Comparison of ENCODE assay signal across 8 cellular contexts in the genomic region with DNA sequence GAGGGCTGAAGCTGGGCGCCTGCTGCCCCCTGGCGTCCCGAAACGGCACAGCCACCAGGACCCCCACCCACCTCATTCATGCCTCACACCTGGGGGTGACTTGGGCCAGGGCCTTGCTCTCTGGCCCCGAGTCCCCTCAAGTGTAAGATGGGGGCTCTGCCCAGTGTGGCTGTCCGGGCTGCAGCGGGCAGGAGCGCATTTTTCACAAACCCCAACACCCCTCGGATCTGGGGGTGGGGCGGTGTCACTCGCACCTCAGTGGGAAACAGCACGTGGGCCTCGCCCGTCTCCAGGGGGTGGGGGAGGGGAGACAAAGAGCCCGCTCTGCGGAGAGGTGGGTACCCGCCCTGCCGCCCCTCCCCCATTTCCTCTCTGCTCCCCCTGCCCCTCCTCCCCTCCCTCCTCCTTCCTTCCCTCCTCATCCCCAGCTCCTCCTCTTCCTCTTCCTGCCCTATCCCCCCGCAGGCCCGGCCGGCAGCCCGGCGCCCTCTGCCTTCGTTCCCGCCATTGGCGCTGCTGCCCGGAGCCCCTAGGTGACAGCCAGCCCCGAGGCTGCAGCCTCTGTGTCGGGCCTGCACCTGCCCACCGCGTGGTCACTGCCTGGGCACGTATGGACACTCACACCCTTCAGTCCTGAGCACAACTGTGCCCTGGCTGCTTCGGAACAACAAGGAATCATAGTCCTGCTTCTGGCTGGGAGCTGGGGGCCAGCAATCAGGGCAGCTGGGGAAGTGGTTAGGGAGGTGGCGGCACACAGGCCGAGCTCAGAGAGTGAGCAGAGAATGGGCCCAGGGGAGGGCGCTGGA. TPM values are rescaled to one million over a fixed set of nuclear protein-coding genes. Genes with fewer than 3 reads are reported as not detected.
DNase-seq lines count a peak whose midpoint lies in the region; ATAC-seq and TF ChIP-seq lines count a peak whose summit lies in the region.

No MANE protein-coding gene starts in this region.

- POLR2A ChIA-PET in CD8-positive, alpha-beta T cell (lab: Charles Lee) = interaction anchor here (0.9 to 2.6 kb wide), 4 partner anchors 10 to 359 kb away, joined by 3 to 10 read pairs (median 6); a partner anchor contains a TSS

- peak overlapping the region; percentile 83 for H3K4me2 ChIP-seq in OCI-LY3 (ENCODE audit: low read length)
- peak overlapping the region; percentile 72 for H3K4me2 ChIP-seq in neural progenitor cell

- H4K20me1 ChIP-seq in OCI-LY3 (ENCODE audit: insufficient read depth, low read length) (no peaks in the 10 kb centered on the region), neural progenitor cell (ENCODE audit: low read depth) (no peaks in the 10 kb centered on the region)

- peak; percentile 88 for TF ChIP-seq CTCF in CD8-positive, alpha-beta T cell (IDR thresholded peaks at IDR 0.05)
- peak; percentile 85 for TF ChIP-seq CTCF in OCI-LY3 (IDR thresholded peaks at IDR 0.05; ENCODE audit: low read depth, low read length)
- TF ChIP-seq CTCF in fibroblast of pulmonary artery (IDR thresholded peaks at IDR 0.05; ENCODE audit: low read length, missing control alignments) = peak; percentile 83
- peak; percentile 94 for TF ChIP-seq CTCF in neural progenitor cell (IDR thresholded peaks at IDR 0.05)

- CTCF ChIA-PET in CD8-positive, alpha-beta T cell (lab: Charles Lee) = interaction anchor here (0.7 to 13.1 kb wide), 29 partner anchors 8 to 492 kb away, joined by 3 to 492 read pairs (median 4); a partner anchor contains a TSS

- H3K9ac ChIP-seq in OCI-LY3 (ENCODE audit: low read length) (peak overlapping the region; percentile 71), neural progenitor cell (no peak overlapping the region)

- peaks cover 22% of the 10 kb centered on the region for H3F3A ChIP-seq in neural progenitor cell (ENCODE audit: low read depth)

- no peaks in the 10 kb centered on the region for H3K27me3 Mint-ChIP-seq in CD8-positive, alpha-beta T cell (ENCODE audit: low read depth)
- H3K27me3 Mint-ChIP-seq in activated T-helper 1 cell treated with anti-CD3 and anti-CD28 coated beads, Interleukin-12 subunit alpha, Interleukin-12 subunit beta, Interleukin-2, Interleukin-4 antibody, amounts not matched to agents 30 ng/mL and 10 ng/mL and 1 ng/mL, durations not matched to agents 14 hours and 24 hours and 36 hours (ENCODE audit: insufficient read depth) = peaks cover under 1% of the 10 kb centered on the region
- H3K27me3 Mint-ChIP-seq in neural progenitor cell (ENCODE audit: insufficient read depth, low read depth) = peaks cover 2% of the 10 kb centered on the region

- DNase-seq in CD8-positive, alpha-beta T cell = peak in 6 of 7 experiments; percentile 40 to 80 (median 57)
- peak; percentile 54 for DNase-seq in activated T-helper 1 cell treated with anti-CD3 and anti-CD28 coated beads, Interleukin-12 subunit alpha, Interleukin-12 subunit beta, Interleukin-2, Interleukin-4 antibody, amounts not matched to agents 30 ng/mL and 10 ng/mL and 1 ng/mL, durations not matched to agents 14 hours and 24 hours and 36 hours (ENCODE audit: low spot score)
- DNase-seq in fibroblast of pulmonary artery (ENCODE audit: low read depth) (peak; percentile 60), neural progenitor cell (ENCODE audit: low spot score) (peak; percentile 84)

- H3K36me3 Mint-ChIP-seq in CD8-positive, alpha-beta T cell = no peaks in the 10 kb centered on the region
- no peaks in the 10 kb centered on the region for H3K36me3 Mint-ChIP-seq in activated T-helper 1 cell treated with anti-CD3 and anti-CD28 coated beads, Interleukin-12 subunit alpha, Interleukin-12 subunit beta, Interleukin-2, Interleukin-4 antibody, amounts not matched to agents 30 ng/mL and 10 ng/mL and 1 ng/mL, durations not matched to agents 14 hours and 24 hours and 36 hours (ENCODE audit: low read depth)
- no peaks in the 10 kb centered on the region for H3K36me3 Mint-ChIP-seq in neural progenitor cell

- 5% methylated on average over 36 of the region's 36 CpGs for WGBS in urinary bladder

- H3K36me3 ChIP-seq in CD8-positive, alpha-beta T cell (ENCODE audit: insufficient read depth, low read length) = no peaks in the 10 kb centered on the region
- H3K36me3 ChIP-seq in OCI-LY3 (replicated peaks; ENCODE audit: low read depth, low read length) (no peaks in the 10 kb centered on the region), neural progenitor cell (no peaks in the 10 kb centered on the region), urinary bladder (ENCODE audit: insufficient read depth) (no peaks in the 10 kb centered on the region)

- H3K4me1 Mint-ChIP-seq in CD8-positive, alpha-beta T cell (ENCODE audit: low read depth) = peaks cover 25% of the 10 kb centered on the region
- peaks cover 9% of the 10 kb centered on the region for H3K4me1 Mint-ChIP-seq in activated T-helper 1 cell treated with anti-CD3 and anti-CD28 coated beads, Interleukin-12 subunit alpha, Interleukin-12 subunit beta, Interleukin-2, Interleukin-4 antibody, amounts not matched to agents 30 ng/mL and 10 ng/mL and 1 ng/mL, durations not matched to agents 14 hours and 24 hours and 36 hours (ENCODE audit: low read depth)
- H3K4me1 Mint-ChIP-seq in neural progenitor cell = peaks cover 23% of the 10 kb centered on the region

- H3K79me2 ChIP-seq in OCI-LY3 (ENCODE audit: low read length) (no peaks in the 10 kb centered on the region), neural progenitor cell (ENCODE audit: low read depth) (no peaks in the 10 kb centered on the region)

- intact Hi-C loops in CD8-positive, alpha-beta T cell (cut with DNase I, micrococcal nuclease) = loop anchor here (1.0 to 5.0 kb wide), 7 partner anchors 122 to 464 kb away; a partner anchor contains a TSS
- intact Hi-C loops in activated T-helper 1 cell treated with anti-CD3 and anti-CD28 coated beads, Interleukin-12 subunit alpha, Interleukin-12 subunit beta, Interleukin-2, Interleukin-4 antibody, amounts not matched to agents 30 ng/mL and 10 ng/mL and 1 ng/mL, durations not matched to agents 14 hours and 24 hours and 36 hours (cut with micrococcal nuclease) = loop anchor here (1.0 kb wide), 3 partner anchors 10 to 360 kb away; a partner anchor contains a TSS

- peak overlapping the region; percentile 68 for H3K4me3 Mint-ChIP-seq in CD8-positive, alpha-beta T cell
- peak overlapping the region; percentile 83 for H3K4me3 Mint-ChIP-seq in activated T-helper 1 cell treated with anti-CD3 and anti-CD28 coated beads, Interleukin-12 subunit alpha, Interleukin-12 subunit beta, Interleukin-2, Interleukin-4 antibody, amounts not matched to agents 30 ng/mL and 10 ng/mL and 1 ng/mL, durations not matched to agents 14 hours and 24 hours and 36 hours
- peak overlapping the region; percentile 80 for H3K4me3 Mint-ChIP-seq in neural progenitor cell

- peaks cover 35% of the 10 kb centered on the region for H3K4me1 ChIP-seq in CD8-positive, alpha-beta T cell (ENCODE audit: insufficient read depth, low read length)
- peaks cover 24% of the 10 kb centered on the region for H3K4me1 ChIP-seq in OCI-LY3 (ENCODE audit: low read length)
- peaks cover 14% of the 10 kb centered on the region for H3K4me1 ChIP-seq in neural progenitor cell
- H3K4me1 ChIP-seq in urinary bladder (ENCODE audit: insufficient read depth) = peaks cover 1% of the 10 kb centered on the region

- ATAC-seq in CD8-positive, alpha-beta T cell = peak; percentile 65
- peak; percentile 50 for ATAC-seq in HG03342 (IDR thresholded peaks at IDR 0.05; ENCODE audit: unreplicated experiment)
- no peak for ATAC-seq in HG02973 (IDR thresholded peaks at IDR 0.05; ENCODE audit: unreplicated experiment)

- no peaks in the 10 kb centered on the region for H3K27me3 ChIP-seq in CD8-positive, alpha-beta T cell (ENCODE audit: insufficient read depth, low read length)
- no peaks in the 10 kb centered on the region for H3K27me3 ChIP-seq in OCI-LY3 (ENCODE audit: low read depth, low read length)
- H3K27me3 ChIP-seq in neural progenitor cell = peaks cover 15% of the 10 kb centered on the region

- peak overlapping the region; percentile 31 for H3K27ac ChIP-seq in CD8-positive, alpha-beta T cell (ENCODE audit: low read depth, low read length)
- H3K27ac ChIP-seq in OCI-LY3 (ENCODE audit: low read length) (peak overlapping the region; percentile 38), neural progenitor cell (no peak overlapping the region), urinary bladder (ENCODE audit: low read depth) (peak overlapping the region; percentile 19)

- H3K9me3 Mint-ChIP-seq in CD8-positive, alpha-beta T cell = no peaks in the 10 kb centered on the region
- H3K9me3 Mint-ChIP-seq in activated T-helper 1 cell treated with anti-CD3 and anti-CD28 coated beads, Interleukin-12 subunit alpha, Interleukin-12 subunit beta, Interleukin-2, Interleukin-4 antibody, amounts not matched to agents 30 ng/mL and 10 ng/mL and 1 ng/mL, durations not matched to agents 14 hours and 24 hours and 36 hours = no peaks in the 10 kb centered on the region
- H3K9me3 Mint-ChIP-seq in neural progenitor cell = no peaks in the 10 kb centered on the region

- H3K4me3 ChIP-seq in CD8-positive, alpha-beta T cell (ENCODE audit: low read depth, low read length) = peak overlapping the region; percentile 48
- H3K4me3 ChIP-seq in OCI-LY3 (ENCODE audit: low read length) (peak overlapping the region; percentile 83), fibroblast of pulmonary artery (replicated peaks; ENCODE audit: low read depth, low read length) (peak overlapping the region; percentile 51), neural progenitor cell (peak overlapping the region; percentile 37), urinary bladder (ENCODE audit: low read depth, low read length) (peak overlapping the region; percentile 25)

- H2AFZ ChIP-seq in OCI-LY3 (ENCODE audit: low read depth, low read length) (peak overlapping the region; percentile 90), neural progenitor cell (replicated peaks) (peak overlapping the region; percentile 87)

- H3K27ac Mint-ChIP-seq in CD8-positive, alpha-beta T cell = peak overlapping the region; percentile 88
- peak overlapping the region; percentile 83 for H3K27ac Mint-ChIP-seq in activated T-helper 1 cell treated with anti-CD3 and anti-CD28 coated beads, Interleukin-12 subunit alpha, Interleukin-12 subunit beta, Interleukin-2, Interleukin-4 antibody, amounts not matched to agents 30 ng/mL and 10 ng/mL and 1 ng/mL, durations not matched to agents 14 hours and 24 hours and 36 hours
- peak overlapping the region; percentile 33 for H3K27ac Mint-ChIP-seq in neural progenitor cell

- no peaks in the 10 kb centered on the region for H3K9me3 ChIP-seq in CD8-positive, alpha-beta T cell (ENCODE audit: low read length)
- H3K9me3 ChIP-seq in OCI-LY3 (ENCODE audit: insufficient read depth, low read length) (no peaks in the 10 kb centered on the region), neural progenitor cell (ENCODE audit: low read depth) (no peaks in the 10 kb centered on the region)

RNA-seq across cellular contexts. Expression of a gene that starts 6.8 kb away (rescaled TPM):
- total RNA-seq in CD8-positive, alpha-beta T cell = 1 to 10 TPM; 2.5 to 3.6 TPM
- total RNA-seq in activated T-helper 1 cell treated with anti-CD3 and anti-CD28 coated beads, Interleukin-12 subunit alpha, Interleukin-12 subunit beta, Interleukin-2, Interleukin-4 antibody, amounts not matched to agents 30 ng/mL and 10 ng/mL and 1 ng/mL, durations not matched to agents 14 hours and 24 hours and 36 hours = 3.1 and 3.9 TPM in 2 replicates
- 47.8 and 49.3 TPM in 2 replicates for total RNA-seq in neural progenitor cell (ENCODE audit: low replicate concordance)
- 78.6 TPM for total RNA-seq in urinary bladder
- 118 TPM for polyA plus RNA-seq in urinary bladder

RNA-seq across cellular contexts. Expression of a gene that starts 36.8 kb away (rescaled TPM):
- 1 to 10 TPM in 1 of 2 experiments, under 1 TPM in 1; 0.61 to 1.6 TPM for total RNA-seq in CD8-positive, alpha-beta T cell
- total RNA-seq in activated T-helper 1 cell treated with anti-CD3 and anti-CD28 coated beads, Interleukin-12 subunit alpha, Interleukin-12 subunit beta, Interleukin-2, Interleukin-4 antibody, amounts not matched to agents 30 ng/mL and 10 ng/mL and 1 ng/mL, durations not matched to agents 14 hours and 24 hours and 36 hours = 25.7 and 28.0 TPM in 2 replicates
- total RNA-seq in neural progenitor cell (ENCODE audit: low replicate concordance) (not detected in 2 replicates), urinary bladder (1.1 TPM)
- 18.9 TPM for polyA plus RNA-seq in urinary bladder

Comparison
In these comparisons a context has a peak if more than half of its experiments do, and no peak if none do; other contexts are left out.
1. H3K4me3 ChIP-seq: peak in every context shown above with its lines; median percentile 83 in OCI-LY3; 51 in fibroblast of pulmonary artery; 48 in CD8-positive, alpha-beta T cell; 37 in neural progenitor cell; 25 in urinary bladder.
2. H3K27ac Mint-ChIP-seq: peak in every context shown above with its lines; median percentile 88 in CD8-positive, alpha-beta T cell; 83 in activated T-helper 1 cell treated with anti-CD3 and anti-CD28 coated beads, Interleukin-12 subunit alpha, Interleukin-12 subunit beta, Interleukin-2, Interleukin-4 antibody, amounts not matched to agents 30 ng/mL and 10 ng/mL and 1 ng/mL, durations not matched to agents 14 hours and 24 hours and 36 hours; 33 in neural progenitor cell.
3. RNA of a gene that starts 36.8 kb away (total RNA-seq): 25.7 to 28.0 TPM in activated T-helper 1 cell treated with anti-CD3 and anti-CD28 coated beads, Interleukin-12 subunit alpha, Interleukin-12 subunit beta, Interleukin-2, Interleukin-4 antibody, amounts not matched to agents 30 ng/mL and 10 ng/mL and 1 ng/mL, durations not matched to agents 14 hours and 24 hours and 36 hours; 0.61 to 1.6 TPM in CD8-positive, alpha-beta T cell, 1.1 TPM in urinary bladder (single experiment) and not detected in neural progenitor cell; every median in the first group is over 10 times any median in the second.
4. Peak in every context shown above with its lines, with median percentiles within 50 percentile points of each other: DNase-seq, H3K4me3 Mint-ChIP-seq and CTCF ChIP-seq.